24 cellular contexts compared by ENCODE assay signal in the genomic region with DNA sequence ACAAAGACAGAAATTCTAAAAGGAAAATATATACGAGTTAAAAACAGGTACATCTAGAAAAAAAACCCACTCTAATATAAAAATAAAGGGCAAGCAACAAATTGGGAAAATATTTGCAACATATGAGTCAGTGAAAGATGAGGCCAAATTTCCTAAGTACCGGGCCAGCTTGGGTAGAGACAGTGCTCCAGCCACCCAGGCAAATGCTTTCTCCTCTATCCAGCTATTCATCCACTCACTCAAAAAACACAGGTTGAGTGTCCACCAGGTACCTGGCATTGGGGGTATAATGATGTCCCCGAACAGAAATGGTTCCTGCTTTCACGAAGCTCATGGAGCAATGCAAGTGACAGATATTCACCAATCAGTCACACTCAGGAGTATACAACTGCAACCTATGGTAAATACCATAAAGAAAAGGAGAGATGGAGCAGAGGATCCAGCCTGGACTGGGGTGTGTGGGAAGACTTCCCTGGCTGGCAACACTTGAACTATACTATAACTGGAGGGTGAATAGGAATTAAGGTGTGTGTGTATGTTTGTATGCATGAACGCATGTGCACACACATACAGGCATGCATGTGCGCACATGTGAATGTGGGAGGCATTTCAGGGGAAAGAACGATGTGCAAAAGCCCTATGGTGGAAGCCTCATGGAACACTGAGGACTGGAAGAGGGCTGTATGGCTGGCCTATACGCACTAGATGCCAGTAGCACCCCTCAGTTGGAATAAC. TPM values are rescaled to one million over a fixed set of nuclear protein-coding genes. Genes with fewer than 3 reads are reported as not detected.
DNase-seq lines count a peak whose midpoint lies in the region; ATAC-seq, FAIRE-seq and TF ChIP-seq lines count a peak whose summit lies in the region.
"Had no signal": no experiment of that assay in that cellular context is flagged by ENCODE, and none has a peak within 500 bp of the region (broad histone marks: within the 10 kb centered on the region; RNA-seq: fewer than 3 reads in every experiment).

No MANE protein-coding gene starts in this region.

- no peak for ATAC-seq in activated CD8-positive, alpha-beta memory T cell treated with anti-CD3 and anti-CD28 coated beads, Interleukin-2, amount 10 ng/mL, durations not matched to agents 7 days and 5 days
- ATAC-seq in upper lobe of left lung (ENCODE audit: low FRiP score in 2 of 2) (no peak), HG02938 (IDR thresholded peaks at IDR 0.05; ENCODE audit: unreplicated experiment) (no peak)

- no peak overlapping the region; the same call in 1 of the 2 replicates for H2BK20ac ChIP-seq in H1 (ENCODE audit: low read length)

- H3K4me2 ChIP-seq in H1 (ENCODE audit: insufficient read depth in 1 of 2, low read depth in 2 of 2, low read length in 2 of 2) (no peak overlapping the region), skeletal muscle satellite cell (ENCODE audit: low read length) (peak overlapping the region; percentile 97)

- H3K14ac ChIP-seq in H1 (ENCODE audit: insufficient read length): no peak overlapping the region

- H3K4me1 Mint-ChIP-seq in activated CD8-positive, alpha-beta memory T cell treated with anti-CD3 and anti-CD28 coated beads, Interleukin-2, amount 10 ng/mL, durations not matched to agents 7 days and 5 days: peaks cover 2% of the 10 kb centered on the region
- H3K4me1 Mint-ChIP-seq: nephron had no signal

- H2BK120ac ChIP-seq in H1 (replicated peaks; ENCODE audit: low read depth, low read length): no peak overlapping the region

- no peak overlapping the region for H2BK5ac ChIP-seq in H1 (ENCODE audit: low read depth, low read length)

- peak overlapping the region; percentile 45 for H4K91ac ChIP-seq in H1 (replicated peaks; ENCODE audit: insufficient read length, low read length)

- no peak overlapping the region for H3K4ac ChIP-seq in H1 (replicated peaks; ENCODE audit: insufficient read length, low read depth, low read length)

- H3K27me3 ChIP-seq in H1 (replicated peaks in 1 of 4; ENCODE audit: control insufficient read depth in 3 of 4, extremely low read depth in 1 of 4, insufficient read depth in 3 of 4, low read length in 3 of 4): peaks cover 0 to 21% (median 15%) of the 10 kb centered on the region in 4 experiments; a peak in 6 of 7 replicates
- H3K27me3 ChIP-seq in skeletal muscle satellite cell (ENCODE audit: control insufficient read depth, insufficient read depth, low read length): no peaks in the 10 kb centered on the region
- peaks cover 0 to 5% (median 0%) of the 10 kb centered on the region in 4 donors for H3K27me3 ChIP-seq in upper lobe of left lung

- H4K20me1 ChIP-seq in H1 (replicated peaks in 1 of 2; ENCODE audit: control insufficient read depth in 1 of 2, insufficient read depth in 2 of 2, low read length in 2 of 2): no peaks in the 10 kb centered on the region

- no peaks in the 10 kb centered on the region for H3K36me3 Mint-ChIP-seq in activated CD8-positive, alpha-beta memory T cell treated with anti-CD3 and anti-CD28 coated beads, Interleukin-2, amount 10 ng/mL, durations not matched to agents 7 days and 5 days
- H3K36me3 Mint-ChIP-seq: CD4-positive, CD25-positive, alpha-beta regulatory T cell had no signal

- H3K18ac ChIP-seq in H1 (ENCODE audit: extremely low read depth, low read length): no peak overlapping the region

- H3K56ac ChIP-seq in H1 (replicated peaks; ENCODE audit: insufficient read length, low read depth, low read length): no peak overlapping the region

- DNase-seq in activated CD8-positive, alpha-beta memory T cell treated with anti-CD3 and anti-CD28 coated beads, Interleukin-2, amount 10 ng/mL, durations not matched to agents 7 days and 5 days: peak; percentile 19
- no peak for DNase-seq in activated CD8-positive, alpha-beta memory T cell treated with anti-CD3 and anti-CD28 coated beads, Interleukin-2, amount 50 U/mL, for 4 hours
- DNase-seq in NCI-H69 (lab: John Stamatoyannopoulos, UW) (peak; percentile 3), H1 (ENCODE audit: low read depth in 1 of 2, low spot score in 2 of 2) (no peak), upper lobe of left lung (no peak), activated gamma-delta T cell (lab: John Stamatoyannopoulos, UW) (no peak)
- DNase-seq: activated CD4-positive, CD25-positive, alpha-beta regulatory T cell; CD4-positive, CD25-positive, alpha-beta regulatory T cell; DMS53; KBM-7; kidney; NCI-H1048; NCI-H524 treated with DMSO at 0.1 percent for 48 hours; stimulated activated CD4-positive, alpha-beta T cell treated with anti-CD3 and anti-CD28 coated beads, Interleukin-12 subunit alpha, Interleukin-12 subunit beta, amount 100 ng/mL, for 4 hours had no signal

- peaks cover 0 to 15% (median 8%) of the 10 kb centered on the region in 4 experiments; a peak in 6 of 7 replicates for H3K4me1 ChIP-seq in H1 (replicated peaks in 1 of 4; ENCODE audit: control insufficient read depth in 3 of 4, insufficient read depth in 4 of 4, low read length in 3 of 4)
- peaks cover 74% of the 10 kb centered on the region for H3K4me1 ChIP-seq in skeletal muscle satellite cell (ENCODE audit: control insufficient read depth, insufficient read depth, low read length)
- H3K4me1 ChIP-seq in upper lobe of left lung: peaks cover 9 to 29% (median 15%) of the 10 kb centered on the region in 4 donors
- H3K4me1 ChIP-seq: prostate gland had no signal

- TF ChIP-seq POLR2A in H1 (IDR thresholded peaks at IDR 0.05; ENCODE audit: control extremely low read depth in 1 of 2, low read depth in 2 of 2, low read length in 2 of 2) (no peak), upper lobe of left lung (IDR thresholded peaks at IDR 0.05) (no peak)

- H3K27ac ChIP-seq in H1 (ENCODE audit: low read depth, low read length): no peak overlapping the region
- no peak overlapping the region for H3K27ac ChIP-seq in upper lobe of left lung
- H3K27ac ChIP-seq: HL-60, prostate gland, thoracic aorta had no signal

- H2AFZ ChIP-seq in H1 (ENCODE audit: low read length): no peak overlapping the region

- H3K27me3 Mint-ChIP-seq in activated CD8-positive, alpha-beta memory T cell treated with anti-CD3 and anti-CD28 coated beads, Interleukin-2, amount 10 ng/mL, durations not matched to agents 7 days and 5 days: peaks cover 31% of the 10 kb centered on the region

- no peaks in the 10 kb centered on the region for H3K79me2 ChIP-seq in H1 (ENCODE audit: control insufficient read depth in 1 of 2, insufficient read depth in 2 of 2, low read length in 2 of 2)

- H4K8ac ChIP-seq in H1 (ENCODE audit: extremely low read depth, insufficient read depth, low read length): no peak overlapping the region

- H3K4me3 ChIP-seq in H1 (ENCODE audit: extremely low read depth in 1 of 4, insufficient read depth in 2 of 4, low read depth in 3 of 4, low read length in 4 of 4) (no peak overlapping the region), skeletal muscle satellite cell (ENCODE audit: low read length) (peak overlapping the region; percentile 87), upper lobe of left lung (no peak overlapping the region)
- H3K4me3 ChIP-seq: prostate gland, thoracic aorta had no signal

- POLR2A ChIA-PET in H1 (lab: Charles Lee; ENCODE audit: partially characterized antibody): interaction anchor here (0.8 kb wide), 1 partner anchor 86 kb away, joined by 4 read pairs; no protein-coding TSS in a partner anchor

- no peak for TF ChIP-seq RAD21 in H1 (IDR thresholded peaks at IDR 0.05 in 1 of 2, conservative IDR thresholded peaks at IDR 0.05 in 1 of 2; ENCODE audit: low read depth in 2 of 2, low read length in 2 of 2)

- TF ChIP-seq CTCF in H1 (IDR thresholded peaks at IDR 0.05; ENCODE audit: control extremely low read depth in 1 of 3, insufficient read depth in 1 of 3, low read depth in 1 of 3, low read length in 3 of 3) (no peak), upper lobe of left lung (IDR thresholded peaks at IDR 0.05) (no peak)

- H3K9ac ChIP-seq in H1 (replicated peaks in 1 of 4; ENCODE audit: extremely low read depth in 1 of 4, low read depth in 3 of 4, low read length in 3 of 4): no peak overlapping the region
- H3K9ac ChIP-seq in skeletal muscle satellite cell (ENCODE audit: low read depth, low read length): peak overlapping the region; percentile 90

- no peak overlapping the region for H2AK5ac ChIP-seq in H1 (ENCODE audit: low read depth, low read length)

- H3K23me2 ChIP-seq in H1 (ENCODE audit: low read depth, low read length): no peaks in the 10 kb centered on the region; the same call in 1 of the 2 replicates

- TF ChIP-seq EP300 in H1 (IDR thresholded peaks at IDR 0.05; ENCODE audit: borderline replicate concordance in 1 of 2, low read depth in 2 of 2, low read length in 2 of 2) (no peak), upper lobe of left lung (IDR thresholded peaks at IDR 0.05) (no peak)

- WGBS in H1 (ENCODE audit: extremely low coverage in 1 of 2, insufficient coverage in 1 of 2, insufficient read length in 1 of 2, insufficient replicate concordance in 2 of 2, low coverage in 1 of 2, low lambda C conversion rate in 2 of 2, missing lambda C conversion rate in 1 of 2), 2 experiments: 91% methylated on average over 8 of the region's 8 CpGs; no CpG with 5 or more reads in 1 of the 2 experiments
- WGBS in upper lobe of left lung, 2 donors: 89% methylated on average over 8 of the region's 8 CpGs

- CTCF ChIA-PET in activated CD8-positive, alpha-beta memory T cell treated with anti-CD3 and anti-CD28 coated beads, Interleukin-2, amount 10 ng/mL, durations not matched to agents 7 days and 5 days (lab: Charles Lee): interaction anchor here (1.9 kb wide), 1 partner anchor 54 kb away, joined by 5 read pairs; no protein-coding TSS in a partner anchor
- CTCF ChIA-PET in H1 (lab: Charles Lee; ENCODE audit: partially characterized antibody): interaction anchor here (0.6 to 1.8 kb wide), 8 partner anchors 8 to 1547 kb away, joined by 3 to 8 read pairs (median 4); no protein-coding TSS in a partner anchor

- H4K5ac ChIP-seq in H1 (ENCODE audit: insufficient read length, low read depth, low read length): no peak overlapping the region

- no peak for FAIRE-seq in H1 (lab: Jason Lieb, UNC)
- FAIRE-seq: frontal cortex, H54, kidney had no signal

- H2BK12ac ChIP-seq in H1 (ENCODE audit: low read depth, low read length): no peak overlapping the region

- H3K4me3 Mint-ChIP-seq in activated CD8-positive, alpha-beta memory T cell treated with anti-CD3 and anti-CD28 coated beads, Interleukin-2, amount 10 ng/mL, durations not matched to agents 7 days and 5 days: no peak overlapping the region
- H3K4me3 Mint-ChIP-seq: CD4-positive, CD25-positive, alpha-beta regulatory T cell; central memory CD8-positive, alpha-beta T cell; T-helper 2 cell treated with Interferon-gamma antibody and Interleukin-4, amounts not matched to agents 5 μg/mL and 100 μg/mL, for 36 hours had no signal

- H3K23ac ChIP-seq in H1 (ENCODE audit: insufficient read length): peak overlapping the region; percentile 40

- no peaks in the 10 kb centered on the region for H3K9me3 ChIP-seq in H1 (ENCODE audit: insufficient read depth in 2 of 2, low read depth in 1 of 2, low read length in 1 of 2)
- no peaks in the 10 kb centered on the region for H3K9me3 ChIP-seq in skeletal muscle satellite cell (replicated peaks; ENCODE audit: low read length)
- no peaks in the 10 kb centered on the region for H3K9me3 ChIP-seq in upper lobe of left lung
- H3K9me3 ChIP-seq: prostate gland, thoracic aorta had no signal

- no peak overlapping the region for H3K27ac Mint-ChIP-seq in activated CD8-positive, alpha-beta memory T cell treated with anti-CD3 and anti-CD28 coated beads, Interleukin-2, amount 10 ng/mL, durations not matched to agents 7 days and 5 days
- H3K27ac Mint-ChIP-seq: CD4-positive, CD25-positive, alpha-beta regulatory T cell; nephron; T-helper 2 cell treated with Interferon-gamma antibody and Interleukin-4, amounts not matched to agents 5 μg/mL and 100 μg/mL, for 36 hours had no signal

- peak overlapping the region; percentile 83; the same call in 1 of the 2 replicates for H2BK15ac ChIP-seq in H1 (ENCODE audit: low read length)

- no peaks in the 10 kb centered on the region for H3K9me3 Mint-ChIP-seq in activated CD8-positive, alpha-beta memory T cell treated with anti-CD3 and anti-CD28 coated beads, Interleukin-2, amount 10 ng/mL, durations not matched to agents 7 days and 5 days (ENCODE audit: low read depth)
- H3K9me3 Mint-ChIP-seq: central memory CD8-positive, alpha-beta T cell; nephron; T-helper 2 cell treated with Interferon-gamma antibody and Interleukin-4, amounts not matched to agents 5 μg/mL and 100 μg/mL, for 36 hours had no signal

- H3K36me3 ChIP-seq in H1 (ENCODE audit: control insufficient read depth in 2 of 4, insufficient read depth in 4 of 4, low read length in 3 of 4): no peaks in the 10 kb centered on the region
- H3K36me3 ChIP-seq in skeletal muscle satellite cell (ENCODE audit: insufficient read depth, low read length): peaks cover 46% of the 10 kb centered on the region
- H3K36me3 ChIP-seq in upper lobe of left lung: no peaks in the 10 kb centered on the region
- H3K36me3 ChIP-seq: prostate gland, thoracic aorta had no signal

- H3K79me1 ChIP-seq in H1 (ENCODE audit: low read depth, low read length): no peaks in the 10 kb centered on the region

RNA-seq across cellular contexts. Expression of gene ARHGAP22, which starts 2.3 kb away (rescaled TPM):
- total RNA-seq in activated CD8-positive, alpha-beta memory T cell treated with anti-CD3 and anti-CD28 coated beads, Interleukin-2, amount 10 ng/mL, durations not matched to agents 7 days and 5 days: not detected
- 11.2 and 12.9 TPM in 2 replicates for total RNA-seq in H1 (2021; fragmentation: NEBNext Ultra II Directional; extraction: Animal tissue kit (Norgen Biotek cat#: 25700))
- 3.6 and 5.1 TPM in 2 replicates for polyA plus RNA-seq in H1 (2011; rRNA removed)
- 5.5 TPM for polyA plus RNA-seq in H1 (2011; cell fraction: cytosol; rRNA removed)
- polyA plus RNA-seq in H1 (2011; cell fraction: nucleus; rRNA removed): 7.7 TPM
- 6.8 to 7.4 TPM (median 7.2 TPM) in 4 replicates for polyA plus RNA-seq in H1 (2012, experiment 1 of 2)
- polyA plus RNA-seq in H1 (2012, experiment 2 of 2): 4.6 TPM
- 5.4 TPM for polyA plus RNA-seq in H1 (2013, experiment 1 of 2)
- polyA plus RNA-seq in H1 (2013, experiment 2 of 2): 4.5 TPM
- 4.3 and 5.5 TPM in 2 replicates for polyA minus RNA-seq in H1 (2011; rRNA and poly(A)+ RNA removed)
- polyA minus RNA-seq in H1 (2011; cell fraction: cytosol; rRNA and poly(A)+ RNA removed): 8.2 TPM
- polyA minus RNA-seq in H1 (2011; cell fraction: nucleus; rRNA and poly(A)+ RNA removed): 4.7 TPM
- 106 and 152 TPM in 2 replicates for total RNA-seq in skeletal muscle satellite cell (2012; rRNA removed)
- 10 to 100 TPM in 1 of 6 donors, 1 to 10 TPM in 5; 1.4 to 25.1 (median 7.1) TPM for total RNA-seq in upper lobe of left lung
- polyA plus RNA-seq: CD4-positive, CD25-positive, alpha-beta regulatory T cell had no signal

Comparison
In these comparisons a context has a peak if more than half of its experiments do, and no peak if none do; other contexts are left out.
1. DNase-seq: peak in activated CD8-positive, alpha-beta memory T cell treated with anti-CD3 and anti-CD28 coated beads, Interleukin-2, amount 10 ng/mL, durations not matched to agents 7 days and 5 days (single experiment) and NCI-H69 (single experiment); none in activated CD8-positive, alpha-beta memory T cell treated with anti-CD3 and anti-CD28 coated beads, Interleukin-2, amount 50 U/mL, for 4 hours (single experiment), H1 (0 of 2), upper lobe of left lung (0 of 2) and activated gamma-delta T cell (single experiment).